Comparison of ENCODE assay signal across 8 cellular contexts in genomic region chr6:170289971-170290305, GRCh38. TPM values are rescaled to one million over a fixed set of nuclear protein-coding genes. Genes with fewer than 3 reads are reported as not detected.
A peak's percentile ranks its signal among the peaks of the same experiment; 100 is the strongest.
DNase-seq lines count a peak whose midpoint lies in the region; ATAC-seq and TF ChIP-seq lines count a peak whose summit lies in the region.

No MANE protein-coding gene starts in this region.

- no peak for DNase-seq in Right ventricle myocardium superior
- DNase-seq in cardiac septum (ENCODE audit: low spot score): no peak
- no peak for DNase-seq in cardiac fibroblast (ENCODE audit: low read depth in 2 of 2)
- no peak for DNase-seq in mesothelial cell of epicardium (ENCODE audit: low spot score in 2 of 2, unreplicated experiment in 2 of 2)
- DNase-seq in activated gamma-delta T cell (lab: John Stamatoyannopoulos, UW): no peak
- no peak for DNase-seq in NCI-H510A treated with DMSO at 0.1 percent for 48 hours (lab: John Stamatoyannopoulos, UW)

- peak overlapping the region; percentile 62 to 76 for H3K4me3 ChIP-seq in cardiac fibroblast (replicated peaks in 1 of 2; ENCODE audit: low read depth in 2 of 2, low read length in 2 of 2)

- H3K9me3 Mint-ChIP-seq in mesothelial cell of epicardium: no peaks in the 10 kb centered on the region

- TF ChIP-seq CTCF in cardiac fibroblast (IDR thresholded peaks at IDR 0.05; ENCODE audit: low read depth, low read length) (no peak), mesothelial cell of epicardium (IDR thresholded peaks at IDR 0.05; ENCODE audit: unreplicated experiment) (no peak)

- H3K27ac Mint-ChIP-seq in mesothelial cell of epicardium: no peak overlapping the region

- peak overlapping the region; percentile 77 for H3K4me3 Mint-ChIP-seq in mesothelial cell of epicardium

- H3K36me3 Mint-ChIP-seq in mesothelial cell of epicardium: no peaks in the 10 kb centered on the region

- intact Hi-C loops in Right ventricle myocardium superior (cut with DNase I) (loop anchor here (5.0 to 10.0 kb wide), 5 partner anchors 155 to 458 kb away; no protein-coding TSS in a partner anchor), cardiac septum (cut with DNase I) (loop anchor here (5.0 kb wide), 3 partner anchors 153 to 328 kb away; no protein-coding TSS in a partner anchor)

- peaks cover 85% of the 10 kb centered on the region for H3K27me3 Mint-ChIP-seq in mesothelial cell of epicardium (ENCODE audit: low read depth)

- peaks cover 43% of the 10 kb centered on the region for H3K4me1 Mint-ChIP-seq in mesothelial cell of epicardium

- ATAC-seq in Right ventricle myocardium superior (ENCODE audit: poor library complexity) (peak; percentile 4), HG03139 (IDR thresholded peaks at IDR 0.05; ENCODE audit: unreplicated experiment) (no peak), GM18498 (IDR thresholded peaks at IDR 0.05; ENCODE audit: unreplicated experiment) (no peak)

RNA-seq across cellular contexts. Expression of gene DLL1, which starts 0.9 kb away (rescaled TPM):
- 18.6 TPM for total RNA-seq in Right ventricle myocardium superior
- 6.4 TPM for total RNA-seq in cardiac septum
- total RNA-seq in mesothelial cell of epicardium: 2.6 to 4.8 TPM (median 3.6 TPM) in 3 replicates

RNA-seq across cellular contexts. Expression of gene FAM120B, which starts 16.6 kb away (rescaled TPM):
- total RNA-seq in Right ventricle myocardium superior (16.5 TPM), cardiac septum (27.4 TPM), mesothelial cell of epicardium (43.3 to 44.6 TPM (median 44.1 TPM) in 3 replicates)
